7 cellular contexts compared by ENCODE assay signal in the genomic region with DNA sequence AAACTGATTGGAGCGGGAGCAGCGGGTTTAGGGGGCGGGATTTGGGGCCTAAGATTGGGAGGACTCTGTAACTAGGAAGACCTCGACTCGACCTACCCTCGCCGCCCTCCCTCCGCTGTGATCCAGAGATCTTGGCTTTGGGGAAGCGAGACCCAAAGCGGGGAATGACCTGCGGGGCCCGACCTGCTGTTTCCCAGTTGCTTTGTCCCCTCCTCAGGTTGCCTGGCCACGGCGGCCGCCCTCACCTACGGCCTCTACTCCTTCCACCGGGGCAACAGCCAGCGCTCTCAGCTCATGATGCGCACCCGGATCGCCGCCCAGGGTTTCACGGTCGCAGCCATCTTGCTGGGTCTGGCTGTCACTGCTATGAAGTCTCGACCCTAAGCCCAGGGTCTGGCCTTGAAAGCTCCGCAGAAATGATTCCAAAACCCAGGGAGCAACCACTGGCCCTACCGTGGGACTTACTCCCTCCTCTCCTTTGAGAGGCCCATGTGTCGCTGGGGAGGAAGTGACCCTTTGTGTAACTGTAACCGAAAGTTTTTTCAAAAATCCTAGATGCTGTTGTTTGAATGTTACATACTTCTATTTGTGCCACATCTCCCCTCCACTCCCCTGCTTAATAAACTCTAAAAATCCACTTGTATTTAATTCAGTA. TPM values are rescaled to one million over a fixed set of nuclear protein-coding genes. Genes with fewer than 3 reads are reported as not detected.
DNase-seq lines count a peak whose midpoint lies in the region; ATAC-seq, FAIRE-seq and TF ChIP-seq lines count a peak whose summit lies in the region.

No MANE protein-coding gene starts in this region.

- no peaks in the 10 kb centered on the region for H3K9me3 Mint-ChIP-seq in central memory CD8-positive, alpha-beta T cell

- H3K23ac ChIP-seq in mesenchymal stem cell (ENCODE audit: low read length in 2 of 2): peak overlapping the region in 1 of 2 experiments; percentile 87

- H3K36me3 ChIP-seq in mesenchymal stem cell (ENCODE audit: control insufficient read depth in 1 of 2, insufficient read depth in 2 of 2, low read depth in 1 of 2, low read length in 2 of 2) (peaks cover 53 to 62% of the 10 kb centered on the region in 2 experiments), urinary bladder (ENCODE audit: insufficient read depth) (peaks cover 6% of the 10 kb centered on the region)

- peak overlapping the region; percentile 94 for H3K9ac ChIP-seq in mesenchymal stem cell (ENCODE audit: low read length)

- H3K27ac Mint-ChIP-seq in central memory CD8-positive, alpha-beta T cell (ENCODE audit: low read depth): peak overlapping the region; percentile 95

- TF ChIP-seq POLR2A in H54 (IDR thresholded peaks at IDR 0.05; ENCODE audit: low read depth, low read length): peak; percentile 67

- peaks cover 39% of the 10 kb centered on the region for H3K4me1 Mint-ChIP-seq in central memory CD8-positive, alpha-beta T cell

- H4K8ac ChIP-seq in mesenchymal stem cell (ENCODE audit: low read length): peak overlapping the region; percentile 95

- peak overlapping the region; percentile 64 for H2BK120ac ChIP-seq in mesenchymal stem cell (ENCODE audit: low read depth, low read length)

- peak overlapping the region; percentile 77 for H3K4ac ChIP-seq in mesenchymal stem cell (ENCODE audit: low read depth in 1 of 2, low read length in 2 of 2)

- H3K27me3 ChIP-seq in mesenchymal stem cell (ENCODE audit: control insufficient read depth in 1 of 2, insufficient read depth in 1 of 2, low read length in 2 of 2): no peaks in the 10 kb centered on the region

- peak overlapping the region; percentile 12 for H2BK15ac ChIP-seq in mesenchymal stem cell (ENCODE audit: low read depth, poor library complexity, severe bottlenecking)

- peak overlapping the region; percentile 85 for H3K4me3 Mint-ChIP-seq in central memory CD8-positive, alpha-beta T cell

- H3K9me3 ChIP-seq in mesenchymal stem cell (ENCODE audit: control insufficient read depth, low read length): no peaks in the 10 kb centered on the region

- peak overlapping the region; percentile 93 for H3K27ac ChIP-seq in mesenchymal stem cell (ENCODE audit: low read length, poor library complexity, severe bottlenecking)
- H3K27ac ChIP-seq in urinary bladder (ENCODE audit: low read depth): peak overlapping the region; percentile 97

- H3K4me3 ChIP-seq in mesenchymal stem cell (ENCODE audit: insufficient read depth in 1 of 2, low read depth in 1 of 2, low read length in 2 of 2) (peak overlapping the region; percentile 84 to 98), urinary bladder (ENCODE audit: low read depth, low read length) (peak overlapping the region; percentile 45)

- peaks cover 29% of the 10 kb centered on the region for H3K36me3 Mint-ChIP-seq in central memory CD8-positive, alpha-beta T cell (ENCODE audit: insufficient read depth)

- peak overlapping the region in 1 of 2 experiments; percentile 73 for H3K14ac ChIP-seq in mesenchymal stem cell (ENCODE audit: low read length in 2 of 2)

- H3K4me1 ChIP-seq in mesenchymal stem cell (ENCODE audit: control insufficient read depth, insufficient read depth, low read depth, low read length) (peaks cover 5% of the 10 kb centered on the region), urinary bladder (ENCODE audit: insufficient read depth) (no peaks in the 10 kb centered on the region)

- peak overlapping the region; percentile 66 for H2AFZ ChIP-seq in mesenchymal stem cell (ENCODE audit: low read depth, low read length)

- H2BK12ac ChIP-seq in mesenchymal stem cell (ENCODE audit: low read length in 2 of 2): peak overlapping the region in 1 of 2 experiments; percentile 11

- H4K91ac ChIP-seq in mesenchymal stem cell (ENCODE audit: low read length): peak overlapping the region; percentile 92

- no peak for FAIRE-seq in H54 (lab: Jason Lieb, UNC)

- no peak overlapping the region for H2AK5ac ChIP-seq in mesenchymal stem cell (ENCODE audit: low read length, severe bottlenecking)

- H3K79me1 ChIP-seq in mesenchymal stem cell (replicated peaks; ENCODE audit: low read length, poor library complexity, severe bottlenecking): peaks cover 33% of the 10 kb centered on the region

- H3K27me3 Mint-ChIP-seq in central memory CD8-positive, alpha-beta T cell: no peaks in the 10 kb centered on the region

- peak overlapping the region; percentile 79 for H2BK5ac ChIP-seq in mesenchymal stem cell (ENCODE audit: low read depth, low read length, poor library complexity, severe bottlenecking)

- DNase-seq in H54 (ENCODE audit: insufficient read length, low spot score) (peak; percentile 35), MV-4-11 (lab: John Stamatoyannopoulos, UW) (peak; percentile 71), mesenchymal stem cell (no peak)
- no peak for DNase-seq in central memory CD8-positive, alpha-beta T cell (ENCODE audit: low spot score in 2 of 2)

- WGBS in mesenchymal stem cell: 3% methylated on average over 24 of the region's 29 CpGs
- under 1% methylated on average over 29 of the region's 29 CpGs for WGBS in urinary bladder

- H3K4me2 ChIP-seq in mesenchymal stem cell (ENCODE audit: low read length, poor library complexity, severe bottlenecking): peak overlapping the region; percentile 81

- ATAC-seq in GM18508 (IDR thresholded peaks at IDR 0.05; ENCODE audit: insufficient read depth, unreplicated experiment) (peak; percentile 12), GM21737 (IDR thresholded peaks at IDR 0.05; ENCODE audit: unreplicated experiment) (no peak)
- peak; percentile 44 for ATAC-seq in central memory CD8-positive, alpha-beta T cell (replicated peaks; ENCODE audit: extremely low read depth, poor library complexity, severe bottlenecking)

- peak overlapping the region; percentile 90 to 94 for H3K18ac ChIP-seq in mesenchymal stem cell (ENCODE audit: low read depth in 1 of 2, low read length in 2 of 2)

RNA-seq across cellular contexts. Expression of a gene that starts 0.7 kb away (rescaled TPM):
- 225 TPM for polyA plus RNA-seq in mesenchymal stem cell (2013, experiment 1 of 2)
- polyA plus RNA-seq in mesenchymal stem cell (2013, experiment 2 of 2): 222 TPM
- total RNA-seq in urinary bladder: 62.0 TPM
- 188 TPM for polyA plus RNA-seq in urinary bladder

RNA-seq across cellular contexts. Expression of a gene that starts 0.8 kb away (rescaled TPM):
- 17.4 TPM for polyA plus RNA-seq in mesenchymal stem cell (2013, experiment 1 of 2)
- 18.6 TPM for polyA plus RNA-seq in mesenchymal stem cell (2013, experiment 2 of 2)
- total RNA-seq in urinary bladder: 3.2 TPM
- 27.9 TPM for polyA plus RNA-seq in urinary bladder

RNA-seq across cellular contexts. Expression of a gene that starts 24.0 kb away (rescaled TPM):
- 4.8 TPM for polyA plus RNA-seq in mesenchymal stem cell (2013, experiment 1 of 2)
- polyA plus RNA-seq in mesenchymal stem cell (2013, experiment 2 of 2): 4.6 TPM
- total RNA-seq in urinary bladder: 20.8 TPM
- polyA plus RNA-seq in urinary bladder: 3.6 TPM

RNA-seq across cellular contexts. Expression of a gene that starts 27.1 kb away (rescaled TPM):
- polyA plus RNA-seq in mesenchymal stem cell (2013, experiment 1 of 2): 85.7 TPM
- polyA plus RNA-seq in mesenchymal stem cell (2013, experiment 2 of 2): 88.1 TPM
- 29.6 TPM for total RNA-seq in urinary bladder
- 146 TPM for polyA plus RNA-seq in urinary bladder

RNA-seq across cellular contexts. Expression of a gene that starts 27.7 kb away (rescaled TPM):
- 91.6 TPM for polyA plus RNA-seq in mesenchymal stem cell (2013, experiment 1 of 2)
- polyA plus RNA-seq in mesenchymal stem cell (2013, experiment 2 of 2): 88.4 TPM
- 38.1 TPM for total RNA-seq in urinary bladder
- 91.8 TPM for polyA plus RNA-seq in urinary bladder

Comparison
In these comparisons a context has a peak if more than half of its experiments do, and no peak if none do; other contexts are left out.
1. DNase-seq: peak in H54 (single experiment) and MV-4-11 (single experiment); none in central memory CD8-positive, alpha-beta T cell (0 of 2) and mesenchymal stem cell (single experiment).